In the genomic region with DNA sequence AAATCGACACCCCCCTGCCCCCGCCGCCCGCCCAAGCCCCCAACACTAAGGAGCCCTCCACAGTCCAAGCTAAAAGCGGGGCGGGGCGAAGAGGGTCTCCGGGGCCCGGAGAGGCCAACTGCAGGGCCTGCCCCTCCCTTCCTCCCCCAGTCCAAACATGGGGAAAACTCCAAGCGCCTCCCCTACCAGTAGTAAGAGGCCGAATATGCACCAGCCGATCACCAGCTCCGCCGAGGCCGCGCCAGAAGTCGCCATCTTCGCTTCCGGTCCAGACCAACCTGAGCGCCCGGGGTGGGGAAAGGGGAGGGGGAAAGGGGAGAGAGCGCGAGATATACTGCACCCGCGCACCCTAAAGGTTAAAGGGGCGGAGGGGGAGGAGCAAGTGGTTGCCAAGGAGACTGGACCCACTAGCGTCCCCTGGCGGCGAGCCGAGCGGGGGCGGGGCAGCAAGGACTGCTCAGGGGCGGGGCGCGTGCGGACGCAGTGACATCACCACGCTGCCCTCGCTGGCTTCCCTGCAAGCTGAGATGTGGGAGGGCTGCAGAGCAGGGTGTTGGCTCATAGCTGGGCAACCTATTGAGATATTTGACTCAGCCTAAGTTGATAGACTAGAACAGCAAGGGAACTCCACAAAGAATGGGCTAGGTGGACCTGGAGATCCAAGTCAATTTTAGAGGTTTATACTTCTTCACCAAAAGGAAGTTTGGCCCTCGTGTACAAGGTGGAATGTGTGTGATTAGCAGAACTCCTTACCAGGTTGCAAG, we compare ENCODE assay signal across 1 cellular context.
TF ChIP-seq lines count a peak whose summit lies in the region.

A gene (minus strand): TSS at position 384 of the 764 bp plus-strand sequence. CDS start 129 bp downstream, at position 255.

TF ChIP-seq in HEK293, 187 proteins besides CTCF, POLR2A, EP300 and RAD21 (continued from another document and continues in another):
- TF ChIP-seq, protein P1, sequence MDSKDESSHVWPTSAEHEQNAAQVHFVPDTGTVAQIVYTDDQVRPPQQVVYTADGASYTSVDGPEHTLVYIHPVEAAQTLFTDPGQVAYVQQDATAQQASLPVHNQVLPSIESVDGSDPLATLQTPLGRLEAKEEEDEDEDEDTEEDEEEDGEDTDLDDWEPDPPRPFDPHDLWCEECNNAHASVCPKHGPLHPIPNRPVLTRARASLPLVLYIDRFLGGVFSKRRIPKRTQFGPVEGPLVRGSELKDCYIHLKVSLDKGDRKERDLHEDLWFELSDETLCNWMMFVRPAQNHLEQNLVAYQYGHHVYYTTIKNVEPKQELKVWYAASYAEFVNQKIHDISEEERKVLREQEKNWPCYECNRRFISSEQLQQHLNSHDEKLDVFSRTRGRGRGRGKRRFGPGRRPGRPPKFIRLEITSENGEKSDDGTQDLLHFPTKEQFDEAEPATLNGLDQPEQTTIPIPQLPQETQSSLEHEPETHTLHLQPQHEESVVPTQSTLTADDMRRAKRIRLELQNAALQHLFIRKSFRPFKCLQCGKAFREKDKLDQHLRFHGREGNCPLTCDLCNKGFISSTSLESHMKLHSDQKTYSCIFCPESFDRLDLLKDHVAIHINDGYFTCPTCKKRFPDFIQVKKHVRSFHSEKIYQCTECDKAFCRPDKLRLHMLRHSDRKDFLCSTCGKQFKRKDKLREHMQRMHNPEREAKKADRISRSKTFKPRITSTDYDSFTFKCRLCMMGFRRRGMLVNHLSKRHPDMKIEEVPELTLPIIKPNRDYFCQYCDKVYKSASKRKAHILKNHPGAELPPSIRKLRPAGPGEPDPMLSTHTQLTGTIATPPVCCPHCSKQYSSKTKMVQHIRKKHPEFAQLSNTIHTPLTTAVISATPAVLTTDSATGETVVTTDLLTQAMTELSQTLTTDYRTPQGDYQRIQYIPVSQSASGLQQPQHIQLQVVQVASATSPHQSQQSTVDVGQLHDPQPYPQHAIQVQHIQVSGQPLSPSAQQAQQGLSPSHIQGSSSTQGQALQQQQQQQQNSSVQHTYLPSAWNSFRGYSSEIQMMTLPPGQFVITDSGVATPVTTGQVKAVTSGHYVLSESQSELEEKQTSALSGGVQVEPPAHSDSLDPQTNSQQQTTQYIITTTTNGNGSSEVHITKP (tag by site-specific recombination; IDR thresholded peaks at IDR 0.05): peak; percentile 93
- TF ChIP-seq ZNF521 (tag by site-specific recombination; IDR thresholded peaks at IDR 0.05) (no peak), YY1 (tag by site-specific recombination; IDR thresholded peaks at IDR 0.05) (peak; percentile 60; the same call in 1 of the 2 replicates), ZNF335 (tag by site-specific recombination; conservative IDR thresholded peaks at IDR 0.05) (peak; percentile 39; the same call in 1 of the 2 replicates), ZNF433 (tag by site-specific recombination; IDR thresholded peaks at IDR 0.05; ENCODE audit: low read depth) (no peak), HOXC10 (CRISPR knock-in tag; IDR thresholded peaks at IDR 0.05) (0 out of 2 replicates have a peak, but pooled peaks have one; percentile 33), GLIS2 (tag by site-specific recombination; IDR thresholded peaks at IDR 0.05) (no peak; the same call in 1 of the 2 replicates), ZNF660 (tag by site-specific recombination; IDR thresholded peaks at IDR 0.05) (peak; percentile 74), ZNF670 (tag by site-specific recombination; IDR thresholded peaks at IDR 0.05; ENCODE audit: low read depth) (no peak), SP2 (tag by site-specific recombination; IDR thresholded peaks at IDR 0.05) (peak; percentile 86), SETDB1 (IDR thresholded peaks at IDR 0.05; ENCODE audit: insufficient read length, low read length) (peak; percentile 3), ZNF843 (tag by site-specific recombination; IDR thresholded peaks at IDR 0.05) (peak; percentile 35; the same call in 1 of the 2 replicates), ZNF785 (tag by site-specific recombination; IDR thresholded peaks at IDR 0.05) (0 out of 2 replicates have a peak, but pooled peaks have one; percentile 45), SP7 (tag by site-specific recombination; IDR thresholded peaks at IDR 0.05) (peak; percentile 76; the same call in 1 of the 2 replicates), ZIC2 (tag by site-specific recombination; IDR thresholded peaks at IDR 0.05) (peak; percentile 30; the same call in 1 of the 2 replicates), SP3 (tag by site-specific recombination; IDR thresholded peaks at IDR 0.05) (peak; percentile 93), ZNF561 (tag by site-specific recombination; IDR thresholded peaks at IDR 0.05; ENCODE audit: borderline replicate concordance) (0 out of 2 replicates have a peak, but pooled peaks have one; percentile 57), ZNF558 (tag by site-specific recombination; IDR thresholded peaks at IDR 0.05) (peak; percentile 21; the same call in 1 of the 2 replicates), KLF16 (tag by site-specific recombination; IDR thresholded peaks at IDR 0.05) (peak; percentile 97), ZBTB20 (tag by site-specific recombination; IDR thresholded peaks at IDR 0.05) (peak; percentile 24; the same call in 1 of the 2 replicates), ZEB2 (tag by site-specific recombination; IDR thresholded peaks at IDR 0.05) (peak; percentile 24; the same call in 1 of the 2 replicates), ZNF324 (tag by site-specific recombination; IDR thresholded peaks at IDR 0.05) (0 out of 2 replicates have a peak, but pooled peaks have one; percentile 41), ZNF600 (tag by site-specific recombination; IDR thresholded peaks at IDR 0.05) (peak; percentile 78), ZFHX2 (tag by site-specific recombination; conservative IDR thresholded peaks at IDR 0.05) (peak; percentile 72), KLF1 (tag by site-specific recombination; IDR thresholded peaks at IDR 0.05) (peak; percentile 79), ZNF596 (tag by site-specific recombination; IDR thresholded peaks at IDR 0.05) (no peak), KLF9 (tag by site-specific recombination; IDR thresholded peaks at IDR 0.05; ENCODE audit: low read depth) (peak; percentile 96)
- TF ChIP-seq, protein P2, sequence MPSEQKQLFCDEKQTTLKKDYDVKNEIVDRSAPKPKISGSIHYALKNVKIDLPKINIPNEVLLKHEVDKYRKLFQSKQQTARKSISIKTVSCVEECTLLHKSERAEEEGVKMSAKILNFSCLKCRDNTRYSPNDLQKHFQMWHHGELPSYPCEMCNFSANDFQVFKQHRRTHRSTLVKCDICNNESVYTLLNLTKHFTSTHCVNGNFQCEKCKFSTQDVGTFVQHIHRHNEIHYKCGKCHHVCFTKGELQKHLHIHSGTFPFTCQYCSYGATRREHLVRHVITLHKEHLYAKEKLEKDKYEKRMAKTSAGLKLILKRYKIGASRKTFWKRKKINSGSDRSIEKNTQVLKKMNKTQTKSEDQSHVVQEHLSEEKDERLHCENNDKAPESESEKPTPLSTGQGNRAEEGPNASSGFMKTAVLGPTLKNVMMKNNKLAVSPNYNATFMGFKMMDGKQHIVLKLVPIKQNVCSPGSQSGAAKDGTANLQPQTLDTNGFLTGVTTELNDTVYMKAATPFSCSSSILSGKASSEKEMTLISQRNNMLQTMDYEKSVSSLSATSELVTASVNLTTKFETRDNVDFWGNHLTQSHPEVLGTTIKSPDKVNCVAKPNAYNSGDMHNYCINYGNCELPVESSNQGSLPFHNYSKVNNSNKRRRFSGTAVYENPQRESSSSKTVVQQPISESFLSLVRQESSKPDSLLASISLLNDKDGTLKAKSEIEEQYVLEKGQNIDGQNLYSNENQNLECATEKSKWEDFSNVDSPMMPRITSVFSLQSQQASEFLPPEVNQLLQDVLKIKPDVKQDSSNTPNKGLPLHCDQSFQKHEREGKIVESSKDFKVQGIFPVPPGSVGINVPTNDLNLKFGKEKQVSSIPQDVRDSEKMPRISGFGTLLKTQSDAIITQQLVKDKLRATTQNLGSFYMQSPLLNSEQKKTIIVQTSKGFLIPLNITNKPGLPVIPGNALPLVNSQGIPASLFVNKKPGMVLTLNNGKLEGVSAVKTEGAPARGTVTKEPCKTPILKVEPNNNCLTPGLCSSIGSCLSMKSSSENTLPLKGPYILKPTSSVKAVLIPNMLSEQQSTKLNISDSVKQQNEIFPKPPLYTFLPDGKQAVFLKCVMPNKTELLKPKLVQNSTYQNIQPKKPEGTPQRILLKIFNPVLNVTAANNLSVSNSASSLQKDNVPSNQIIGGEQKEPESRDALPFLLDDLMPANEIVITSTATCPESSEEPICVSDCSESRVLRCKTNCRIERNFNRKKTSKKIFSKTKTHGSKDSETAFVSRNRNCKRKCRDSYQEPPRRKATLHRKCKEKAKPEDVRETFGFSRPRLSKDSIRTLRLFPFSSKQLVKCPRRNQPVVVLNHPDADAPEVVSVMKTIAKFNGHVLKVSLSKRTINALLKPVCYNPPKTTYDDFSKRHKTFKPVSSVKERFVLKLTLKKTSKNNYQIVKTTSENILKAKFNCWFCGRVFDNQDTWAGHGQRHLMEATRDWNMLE (tag by site-specific recombination; conservative IDR thresholded peaks at IDR 0.05; ENCODE audit: low read depth): peak; percentile 54
- TF ChIP-seq, protein P3, sequence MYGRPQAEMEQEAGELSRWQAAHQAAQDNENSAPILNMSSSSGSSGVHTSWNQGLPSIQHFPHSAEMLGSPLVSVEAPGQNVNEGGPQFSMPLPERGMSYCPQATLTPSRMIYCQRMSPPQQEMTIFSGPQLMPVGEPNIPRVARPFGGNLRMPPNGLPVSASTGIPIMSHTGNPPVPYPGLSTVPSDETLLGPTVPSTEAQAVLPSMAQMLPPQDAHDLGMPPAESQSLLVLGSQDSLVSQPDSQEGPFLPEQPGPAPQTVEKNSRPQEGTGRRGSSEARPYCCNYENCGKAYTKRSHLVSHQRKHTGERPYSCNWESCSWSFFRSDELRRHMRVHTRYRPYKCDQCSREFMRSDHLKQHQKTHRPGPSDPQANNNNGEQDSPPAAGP (tag by site-specific recombination; IDR thresholded peaks at IDR 0.05): peak; percentile 76; the same call in 1 of the 2 replicates
- TF ChIP-seq, protein P4, sequence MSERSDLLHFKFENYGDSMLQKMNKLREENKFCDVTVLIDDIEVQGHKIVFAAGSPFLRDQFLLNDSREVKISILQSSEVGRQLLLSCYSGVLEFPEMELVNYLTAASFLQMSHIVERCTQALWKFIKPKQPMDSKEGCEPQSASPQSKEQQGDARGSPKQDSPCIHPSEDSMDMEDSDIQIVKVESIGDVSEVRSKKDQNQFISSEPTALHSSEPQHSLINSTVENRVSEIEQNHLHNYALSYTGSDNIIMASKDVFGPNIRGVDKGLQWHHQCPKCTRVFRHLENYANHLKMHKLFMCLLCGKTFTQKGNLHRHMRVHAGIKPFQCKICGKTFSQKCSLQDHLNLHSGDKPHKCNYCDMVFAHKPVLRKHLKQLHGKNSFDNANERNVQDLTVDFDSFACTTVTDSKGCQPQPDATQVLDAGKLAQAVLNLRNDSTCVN (tag by site-specific recombination; optimal IDR thresholded peaks at IDR 0.05): peak; percentile 63
- TF ChIP-seq, protein P5, sequence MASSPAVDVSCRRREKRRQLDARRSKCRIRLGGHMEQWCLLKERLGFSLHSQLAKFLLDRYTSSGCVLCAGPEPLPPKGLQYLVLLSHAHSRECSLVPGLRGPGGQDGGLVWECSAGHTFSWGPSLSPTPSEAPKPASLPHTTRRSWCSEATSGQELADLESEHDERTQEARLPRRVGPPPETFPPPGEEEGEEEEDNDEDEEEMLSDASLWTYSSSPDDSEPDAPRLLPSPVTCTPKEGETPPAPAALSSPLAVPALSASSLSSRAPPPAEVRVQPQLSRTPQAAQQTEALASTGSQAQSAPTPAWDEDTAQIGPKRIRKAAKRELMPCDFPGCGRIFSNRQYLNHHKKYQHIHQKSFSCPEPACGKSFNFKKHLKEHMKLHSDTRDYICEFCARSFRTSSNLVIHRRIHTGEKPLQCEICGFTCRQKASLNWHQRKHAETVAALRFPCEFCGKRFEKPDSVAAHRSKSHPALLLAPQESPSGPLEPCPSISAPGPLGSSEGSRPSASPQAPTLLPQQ (tag by site-specific recombination; IDR thresholded peaks at IDR 0.05): peak; percentile 51
- TF ChIP-seq, protein P6, sequence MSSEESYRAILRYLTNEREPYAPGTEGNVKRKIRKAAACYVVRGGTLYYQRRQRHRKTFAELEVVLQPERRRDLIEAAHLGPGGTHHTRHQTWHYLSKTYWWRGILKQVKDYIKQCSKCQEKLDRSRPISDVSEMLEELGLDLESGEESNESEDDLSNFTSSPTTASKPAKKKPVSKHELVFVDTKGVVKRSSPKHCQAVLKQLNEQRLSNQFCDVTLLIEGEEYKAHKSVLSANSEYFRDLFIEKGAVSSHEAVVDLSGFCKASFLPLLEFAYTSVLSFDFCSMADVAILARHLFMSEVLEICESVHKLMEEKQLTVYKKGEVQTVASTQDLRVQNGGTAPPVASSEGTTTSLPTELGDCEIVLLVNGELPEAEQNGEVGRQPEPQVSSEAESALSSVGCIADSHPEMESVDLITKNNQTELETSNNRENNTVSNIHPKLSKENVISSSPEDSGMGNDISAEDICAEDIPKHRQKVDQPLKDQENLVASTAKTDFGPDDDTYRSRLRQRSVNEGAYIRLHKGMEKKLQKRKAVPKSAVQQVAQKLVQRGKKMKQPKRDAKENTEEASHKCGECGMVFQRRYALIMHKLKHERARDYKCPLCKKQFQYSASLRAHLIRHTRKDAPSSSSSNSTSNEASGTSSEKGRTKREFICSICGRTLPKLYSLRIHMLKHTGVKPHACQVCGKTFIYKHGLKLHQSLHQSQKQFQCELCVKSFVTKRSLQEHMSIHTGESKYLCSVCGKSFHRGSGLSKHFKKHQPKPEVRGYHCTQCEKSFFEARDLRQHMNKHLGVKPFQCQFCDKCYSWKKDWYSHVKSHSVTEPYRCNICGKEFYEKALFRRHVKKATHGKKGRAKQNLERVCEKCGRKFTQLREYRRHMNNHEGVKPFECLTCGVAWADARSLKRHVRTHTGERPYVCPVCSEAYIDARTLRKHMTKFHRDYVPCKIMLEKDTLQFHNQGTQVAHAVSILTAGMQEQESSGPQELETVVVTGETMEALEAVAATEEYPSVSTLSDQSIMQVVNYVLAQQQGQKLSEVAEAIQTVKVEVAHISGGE (tag by site-specific recombination; conservative IDR thresholded peaks at IDR 0.05; ENCODE audit: low read depth): peak; percentile 54
- TF ChIP-seq, protein P7, sequence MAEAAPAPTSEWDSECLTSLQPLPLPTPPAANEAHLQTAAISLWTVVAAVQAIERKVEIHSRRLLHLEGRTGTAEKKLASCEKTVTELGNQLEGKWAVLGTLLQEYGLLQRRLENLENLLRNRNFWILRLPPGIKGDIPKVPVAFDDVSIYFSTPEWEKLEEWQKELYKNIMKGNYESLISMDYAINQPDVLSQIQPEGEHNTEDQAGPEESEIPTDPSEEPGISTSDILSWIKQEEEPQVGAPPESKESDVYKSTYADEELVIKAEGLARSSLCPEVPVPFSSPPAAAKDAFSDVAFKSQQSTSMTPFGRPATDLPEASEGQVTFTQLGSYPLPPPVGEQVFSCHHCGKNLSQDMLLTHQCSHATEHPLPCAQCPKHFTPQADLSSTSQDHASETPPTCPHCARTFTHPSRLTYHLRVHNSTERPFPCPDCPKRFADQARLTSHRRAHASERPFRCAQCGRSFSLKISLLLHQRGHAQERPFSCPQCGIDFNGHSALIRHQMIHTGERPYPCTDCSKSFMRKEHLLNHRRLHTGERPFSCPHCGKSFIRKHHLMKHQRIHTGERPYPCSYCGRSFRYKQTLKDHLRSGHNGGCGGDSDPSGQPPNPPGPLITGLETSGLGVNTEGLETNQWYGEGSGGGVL (tag by site-specific recombination; IDR thresholded peaks at IDR 0.05): peak; percentile 79
